In genomic region chr21:36427502-36427901, GRCh38 we compare ENCODE assay signal across 24 cellular contexts. TPM values are rescaled to one million over a fixed set of nuclear protein-coding genes. Genes with fewer than 3 reads are reported as not detected.
"Had no signal": no experiment of that assay in that cellular context is flagged by ENCODE, and none has a peak within 500 bp of the region (broad histone marks: within the 10 kb centered on the region; RNA-seq: fewer than 3 reads in every experiment).

No MANE protein-coding gene starts in this region.

- FAIRE-seq: RCC 7860 had no signal

- DNase-seq: KBM-7, MV-4-11, NCI-H1092, NCI-H1105 treated with DMSO at 0.1 percent for 48 hours, NCI-H1417 treated with DMSO at 0.1 percent for 48 hours, NCI-H146, NCI-H1694 treated with DMSO at 0.1 percent for 48 hours, NCI-H1930, NCI-H2081, NCI-H2107, NCI-H226, NCI-H446, NCI-H510A, NCI-H524 treated with DMSO at 0.1 percent for 48 hours, NCI-H69, NCI-H774, RPMI8226, SHP77 had no signal

- ATAC-seq: SK-N-SH treated with all-trans-retinoic acid at 6 μM for 48 hours had no signal

RNA-seq across cellular contexts. Expression of gene CLDN14, which starts 52.4 kb away (rescaled TPM):
- total RNA-seq: HT-29, LHCN-M2, MCF 10A had no signal
- polyA plus RNA-seq: IgD-negative memory B cell had no signal
